In the genomic region with DNA sequence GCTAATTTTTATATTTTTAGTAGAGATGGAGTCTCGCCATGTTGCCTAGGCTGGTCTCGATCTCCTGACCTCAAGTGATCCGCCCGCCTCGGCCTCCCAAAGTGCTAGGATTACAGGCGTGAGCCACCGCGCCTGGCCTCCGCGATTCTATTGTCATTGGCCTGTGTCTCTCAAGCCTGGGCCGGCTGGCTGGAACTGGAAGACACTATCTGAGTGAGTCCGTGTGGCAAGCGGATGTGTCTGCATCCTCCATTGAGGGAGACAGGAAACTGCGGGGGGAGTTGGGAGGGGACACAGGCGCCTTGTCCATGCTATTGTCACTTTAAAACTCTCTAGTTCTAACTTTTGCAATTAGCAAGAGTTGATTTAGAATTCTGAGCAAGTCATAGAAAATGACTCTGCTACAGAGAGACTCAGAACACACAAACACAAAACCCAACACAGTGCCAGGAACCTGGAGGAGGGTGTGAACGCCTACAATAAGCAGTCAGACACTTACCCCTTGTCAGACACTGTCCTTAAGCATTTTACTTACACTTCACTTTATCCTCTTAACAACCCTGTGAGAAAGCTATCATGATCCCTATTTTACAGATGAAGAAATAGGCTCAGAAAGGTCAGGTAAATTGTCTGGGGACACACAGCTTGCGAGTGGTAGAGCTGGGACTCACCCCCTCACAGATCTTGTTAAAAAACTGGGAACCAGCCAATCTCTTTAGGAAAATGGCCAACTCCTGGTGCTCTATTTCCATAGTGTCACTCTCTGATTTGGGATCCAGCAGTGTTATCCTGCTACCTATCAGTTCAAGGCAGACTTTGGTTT, we compare ENCODE assay signal across 9 cellular contexts. TPM values are rescaled to one million over a fixed set of nuclear protein-coding genes. Genes with fewer than 3 reads are reported as not detected.
A peak's percentile ranks its signal among the peaks of the same experiment; 100 is the strongest.
DNase-seq lines count a peak whose midpoint lies in the region; ATAC-seq and TF ChIP-seq lines count a peak whose summit lies in the region.
"Had no signal": no experiment of that assay in that cellular context is flagged by ENCODE, and none has a peak within 500 bp of the region (broad histone marks: within the 10 kb centered on the region; RNA-seq: fewer than 3 reads in every experiment).

No MANE protein-coding gene starts in this region.

- ATAC-seq in left colon: no peak

- H3K9ac ChIP-seq in mucosa of rectum (ENCODE audit: low read depth in 1 of 2, low read length in 2 of 2): no peak overlapping the region

- H3K4me3 Mint-ChIP-seq in activated CD4-positive, alpha-beta T cell treated with anti-CD3 and anti-CD28 coated beads, Interleukin-2, amount 10 ng/mL, durations not matched to agents 24 days and 14 days: peak overlapping the region; percentile 42
- H3K4me3 Mint-ChIP-seq in chondrocyte (ENCODE audit: unreplicated experiment): no peak overlapping the region

- H3K9me3 Mint-ChIP-seq in activated CD4-positive, alpha-beta T cell treated with anti-CD3 and anti-CD28 coated beads, Interleukin-2, amount 10 ng/mL, durations not matched to agents 24 days and 14 days: no peaks in the 10 kb centered on the region
- no peaks in the 10 kb centered on the region for H3K9me3 Mint-ChIP-seq in chondrocyte (ENCODE audit: low read depth)

- DNase-seq in activated CD4-positive, alpha-beta T cell treated with anti-CD3 and anti-CD28 coated beads, Interleukin-2, amount 10 ng/mL, durations not matched to agents 24 days and 14 days: peak; percentile 78
- DNase-seq in activated CD4-positive, alpha-beta T cell treated with anti-CD3 and anti-CD28 coated beads for 1 hour: no peak
- DNase-seq in breast epithelium (ENCODE audit: low spot score in 2 of 2): no peak
- DNase-seq in transverse colon: no peak
- DNase-seq in left colon: no peak
- no peak for DNase-seq in germinal center (ENCODE audit: low spot score)
- DNase-seq in chondrocyte (ENCODE audit: low spot score): no peak
- DNase-seq: RPMI8226 had no signal

- H3K4me1 ChIP-seq in breast epithelium (no peaks in the 10 kb centered on the region), mucosa of rectum (ENCODE audit: control insufficient read depth in 2 of 2, insufficient read depth in 2 of 2, low read length in 2 of 2) (peaks cover 0 to 4% of the 10 kb centered on the region in 2 donors), transverse colon (peaks cover 0 to 5% (median 3%) of the 10 kb centered on the region in 4 donors)

- H3K4me3 ChIP-seq in breast epithelium: no peak overlapping the region
- no peak overlapping the region for H3K4me3 ChIP-seq in mucosa of rectum (ENCODE audit: low read length in 2 of 2)
- no peak overlapping the region for H3K4me3 ChIP-seq in transverse colon

- peaks cover 38% of the 10 kb centered on the region for H3K4me1 Mint-ChIP-seq in activated CD4-positive, alpha-beta T cell treated with anti-CD3 and anti-CD28 coated beads, Interleukin-2, amount 10 ng/mL, durations not matched to agents 24 days and 14 days
- no peaks in the 10 kb centered on the region for H3K4me1 Mint-ChIP-seq in chondrocyte (ENCODE audit: low read depth)

- H3K36me3 ChIP-seq in breast epithelium (no peaks in the 10 kb centered on the region), mucosa of rectum (ENCODE audit: control insufficient read depth in 2 of 2, insufficient read depth in 2 of 2, low read length in 2 of 2) (peaks cover 36 to 61% of the 10 kb centered on the region in 2 donors), transverse colon (peaks cover 0 to 30% (median 5%) of the 10 kb centered on the region in 4 donors)

- 60 to 81% methylated on average over 1 to 17 of the region's 17 CpGs for WGBS in transverse colon (ENCODE audit: low coverage in 1 of 2), 2 donors

- peak overlapping the region; percentile 21 to 58 for H3K27ac ChIP-seq in breast epithelium
- H3K27ac ChIP-seq in mucosa of rectum (ENCODE audit: low read depth in 2 of 2, low read length in 2 of 2): peak overlapping the region; percentile 12 to 18
- peak overlapping the region in 3 of 4 donors; percentile 2 to 26 (median 16) for H3K27ac ChIP-seq in transverse colon

- H3K27ac Mint-ChIP-seq in activated CD4-positive, alpha-beta T cell treated with anti-CD3 and anti-CD28 coated beads, Interleukin-2, amount 10 ng/mL, durations not matched to agents 24 days and 14 days: peak overlapping the region; percentile 82
- no peak overlapping the region for H3K27ac Mint-ChIP-seq in chondrocyte (ENCODE audit: unreplicated experiment)

- H3K27me3 Mint-ChIP-seq in activated CD4-positive, alpha-beta T cell treated with anti-CD3 and anti-CD28 coated beads, Interleukin-2, amount 10 ng/mL, durations not matched to agents 24 days and 14 days: no peaks in the 10 kb centered on the region
- H3K27me3 Mint-ChIP-seq in chondrocyte (ENCODE audit: low read depth): no peaks in the 10 kb centered on the region

- TF ChIP-seq EP300 in transverse colon (IDR thresholded peaks at IDR 0.05; ENCODE audit: low read depth): no peak

- peaks cover 69% of the 10 kb centered on the region for H3K36me3 Mint-ChIP-seq in activated CD4-positive, alpha-beta T cell treated with anti-CD3 and anti-CD28 coated beads, Interleukin-2, amount 10 ng/mL, durations not matched to agents 24 days and 14 days (ENCODE audit: low read depth)
- peaks cover 35% of the 10 kb centered on the region for H3K36me3 Mint-ChIP-seq in chondrocyte (ENCODE audit: low read depth)

- TF ChIP-seq CTCF in breast epithelium (IDR thresholded peaks at IDR 0.05) (no peak), transverse colon (IDR thresholded peaks at IDR 0.05) (no peak), chondrocyte (IDR thresholded peaks at IDR 0.05) (no peak)

- TF ChIP-seq POLR2A in breast epithelium (IDR thresholded peaks at IDR 0.05): no peak
- TF ChIP-seq POLR2A in transverse colon (IDR thresholded peaks at IDR 0.05): no peak

- in situ Hi-C loops in transverse colon (cut with MboI; ENCODE audit: low pct_ligation_motif_present in 1 of 4, low pct_unique_long_range_greater_than_20kb in 1 of 4, low sequenced_read_pairs in 3 of 4): loop anchor here in 3 of 4 donors (10.0 kb wide), 1 partner anchor 93 kb away; no protein-coding TSS in a partner anchor

- intact Hi-C loops in activated CD4-positive, alpha-beta T cell treated with anti-CD3 and anti-CD28 coated beads, Interleukin-2, amount 10 ng/mL, durations not matched to agents 24 days and 14 days (cut with micrococcal nuclease): loop anchor here (2.0 kb wide), 3 partner anchors 15 to 47 kb away; partner anchors contain the start of gene ANP32A
- intact Hi-C loops in breast epithelium (cut with DNase I; ENCODE audit: low total_unique reads): no loop called here
- intact Hi-C loops in transverse colon (cut with DNase I; ENCODE audit: low total_unique reads): loop anchor here (5.0 kb wide), 1 partner anchor 95 kb away; no protein-coding TSS in a partner anchor
- intact Hi-C loops in left colon (cut with DNase I, micrococcal nuclease): loop anchor here (10.0 kb wide), 1 partner anchor 93 kb away; no protein-coding TSS in a partner anchor

- H3K9me3 ChIP-seq in breast epithelium (no peaks in the 10 kb centered on the region), mucosa of rectum (ENCODE audit: control insufficient read depth in 2 of 2, low read length in 2 of 2) (no peaks in the 10 kb centered on the region), transverse colon (no peaks in the 10 kb centered on the region)

- H3K27me3 ChIP-seq in breast epithelium: no peaks in the 10 kb centered on the region
- H3K27me3 ChIP-seq in mucosa of rectum (ENCODE audit: control insufficient read depth in 2 of 2, insufficient read depth in 2 of 2, low read length in 2 of 2): no peaks in the 10 kb centered on the region
- no peaks in the 10 kb centered on the region for H3K27me3 ChIP-seq in transverse colon

RNA-seq across cellular contexts. Expression of gene ANP32A, which starts 38.7 kb away (rescaled TPM):
- 280 and 302 TPM in 2 replicates for total RNA-seq in activated CD4-positive, alpha-beta T cell treated with anti-CD3 and anti-CD28 coated beads, Interleukin-2, amount 10 ng/mL, durations not matched to agents 24 days and 14 days
- total RNA-seq in breast epithelium (10 to 100 TPM; 57.0 to 63.4 (median 62.8) TPM), transverse colon (10 to 100 TPM; 23.9 to 92.7 (median 69.4) TPM), left colon (100 to 1,000 TPM in 1 of 2 donors, 10 to 100 TPM in 1; 91.9 to 122 TPM), chondrocyte (112 to 117 TPM (median 116 TPM) in 3 replicates)
